8 cellular contexts compared by ENCODE assay signal in the genomic region with DNA sequence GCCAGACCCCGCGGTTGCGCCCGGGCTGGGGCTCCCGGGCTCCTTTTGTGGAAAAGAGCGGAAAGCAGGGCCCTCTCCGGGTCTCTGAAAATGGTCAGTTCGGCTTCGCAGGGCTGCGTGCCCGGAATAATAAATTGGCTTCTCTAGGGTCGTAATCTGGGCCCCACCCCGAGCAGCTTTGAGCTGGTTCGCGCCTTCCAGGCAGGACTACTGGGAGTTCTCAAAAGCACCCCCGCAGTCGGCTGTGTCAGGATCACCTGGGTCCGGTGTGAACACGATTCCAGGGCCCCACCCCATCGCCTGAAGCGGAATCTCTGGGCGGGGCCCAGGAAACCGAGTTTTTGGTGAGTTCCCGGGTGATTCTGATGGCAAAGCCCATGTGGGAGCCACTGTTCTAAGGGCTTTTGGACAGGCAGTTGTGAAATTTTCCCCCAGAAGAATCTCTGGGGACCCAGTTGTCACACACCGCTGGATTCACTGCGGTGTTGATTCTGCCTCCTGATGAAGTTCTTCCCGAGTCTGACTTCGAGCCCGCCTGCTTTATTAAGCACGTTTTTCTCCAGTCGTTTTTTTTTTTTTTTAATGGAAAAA.
A peak's percentile ranks its signal among the peaks of the same experiment; 100 is the strongest.
DNase-seq lines count a peak whose midpoint lies in the region; ATAC-seq and TF ChIP-seq lines count a peak whose summit lies in the region.

No MANE protein-coding gene starts in this region.

- H3K27ac ChIP-seq in PC-3 (ENCODE audit: low read length) (peak overlapping the region; percentile 84), mesodermal cell (ENCODE audit: low read depth, low read length, severe bottlenecking) (peak overlapping the region; percentile 23), upper lobe of left lung (peak overlapping the region; percentile 43 to 78 (median 62))

- peaks cover 29% of the 10 kb centered on the region for H3K4me1 ChIP-seq in PC-3 (ENCODE audit: insufficient read depth, low read length)
- H3K4me1 ChIP-seq in mesodermal cell (ENCODE audit: control insufficient read depth, insufficient read depth, low read length, poor library complexity, severe bottlenecking): peaks cover 15% of the 10 kb centered on the region
- H3K4me1 ChIP-seq in upper lobe of left lung: peaks cover 19 to 36% (median 25%) of the 10 kb centered on the region in 4 donors

- TF ChIP-seq POLR2A in upper lobe of left lung (IDR thresholded peaks at IDR 0.05): no peak

- no peaks in the 10 kb centered on the region for H3K79me2 ChIP-seq in PC-3 (ENCODE audit: low read length)

- BruUV-seq in PC-3 (replicated peaks; lab: Mats Ljungman, UMichigan): no TSS peak

- H2AFZ ChIP-seq in PC-3 (ENCODE audit: low read length): peak overlapping the region; percentile 78

- H3K9me2 ChIP-seq in PC-3 (replicated peaks; ENCODE audit: low read length): no peaks in the 10 kb centered on the region

- CTCF ChIA-PET in PC-3 (lab: Charles Lee): no interaction called here

- peak; percentile 39 for ATAC-seq in PC-3
- ATAC-seq in upper lobe of left lung (ENCODE audit: low FRiP score in 2 of 2): peak in 1 of 2 donors; percentile 27

- DNase-seq in SIG-M5 treated with dmso at 0.1 percent for 504 hours (lab: John Stamatoyannopoulos, UW; ENCODE audit: unreplicated experiment) (peak; percentile 40), SIG-M5 (lab: John Stamatoyannopoulos, UW) (no peak), PC-3 (peak; percentile 93), ecto neural progenitor cell (ENCODE audit: low spot score) (peak; percentile 75), upper lobe of left lung (peak in 1 of 2 donors; percentile 66), COLO829 (ENCODE audit: low spot score) (no peak)
- DNase-seq in stimulated activated CD4-positive, alpha-beta T cell treated with anti-CD3 and anti-CD28 coated beads, Interleukin-4, amount 100 ng/mL, for 4 hours: no peak

- POLR2A ChIA-PET in PC-3 (lab: Charles Lee; ENCODE audit: unreplicated experiment): no interaction called here

- H3K4me2 ChIP-seq in PC-3 (ENCODE audit: low read length): peak overlapping the region; percentile 83

- no peaks in the 10 kb centered on the region for H4K20me1 ChIP-seq in PC-3 (ENCODE audit: low read length)

- H3K4me3 ChIP-seq in PC-3 (ENCODE audit: low read length) (peak overlapping the region; percentile 73), mesodermal cell (ENCODE audit: extremely low read depth, insufficient read depth, low read length, poor library complexity, severe bottlenecking) (peak overlapping the region; percentile 61), upper lobe of left lung (peak overlapping the region; percentile 60 to 85 (median 76))

- H3K27me3 ChIP-seq in PC-3 (ENCODE audit: low read length) (no peaks in the 10 kb centered on the region), upper lobe of left lung (no peaks in the 10 kb centered on the region)

- no peaks in the 10 kb centered on the region for H3K36me3 ChIP-seq in PC-3 (ENCODE audit: low read depth, low read length)
- H3K36me3 ChIP-seq in mesodermal cell (ENCODE audit: control insufficient read depth, insufficient read depth, low read length): no peaks in the 10 kb centered on the region
- H3K36me3 ChIP-seq in upper lobe of left lung: no peaks in the 10 kb centered on the region

- no peak for TF ChIP-seq CTCF in PC-3 (conservative IDR thresholded peaks at IDR 0.05; ENCODE audit: low read depth, low read length)
- no peak for TF ChIP-seq CTCF in upper lobe of left lung (IDR thresholded peaks at IDR 0.05)

- 1 to 2% methylated on average over 26 to 31 of the region's 31 CpGs for WGBS in mesodermal cell (ENCODE audit: insufficient coverage in 2 of 2), 2 experiments
- 8 to 21% methylated on average over 7 to 23 of the region's 31 CpGs for WGBS in upper lobe of left lung, 2 donors

- peak overlapping the region; percentile 96 for H3K9ac ChIP-seq in PC-3 (ENCODE audit: low read length)

- H3K9me3 ChIP-seq in PC-3 (ENCODE audit: low read length) (0 out of 2 replicates have a peak, but pooled peaks cover 3% of the 10 kb centered on the region), mesodermal cell (ENCODE audit: control insufficient read depth, low read length) (peaks cover 5% of the 10 kb centered on the region), upper lobe of left lung (peaks cover 0 to 6% (median 5%) of the 10 kb centered on the region in 4 donors)

- H3F3A ChIP-seq in PC-3 (ENCODE audit: low read length, unreplicated experiment): no peaks in the 10 kb centered on the region

- intact Hi-C loops in PC-3 (cut with micrococcal nuclease): loop anchor here (1.0 to 2.0 kb wide), 3 partner anchors 74 to 116 kb away; no protein-coding TSS in a partner anchor

- no peak for TF ChIP-seq EP300 in upper lobe of left lung (IDR thresholded peaks at IDR 0.05)

Comparison
In these comparisons a context has a peak if more than half of its experiments do, and no peak if none do; other contexts are left out.
1. DNase-seq: peak in SIG-M5 treated with dmso at 0.1 percent for 504 hours (single experiment), PC-3 (single experiment) and ecto neural progenitor cell (single experiment); none in SIG-M5 (single experiment), COLO829 (single experiment) and stimulated activated CD4-positive, alpha-beta T cell treated with anti-CD3 and anti-CD28 coated beads, Interleukin-4, amount 100 ng/mL, for 4 hours (0 of 2).
2. H3K27ac ChIP-seq: peak in every context shown above with its lines; median percentile 84 in PC-3; 62 in upper lobe of left lung; 23 in mesodermal cell.
3. Peak in every context shown above with its lines, with median percentiles within 50 percentile points of each other: H3K4me3 ChIP-seq.